ENCODE assay signal across 26 cellular contexts in the genomic region with DNA sequence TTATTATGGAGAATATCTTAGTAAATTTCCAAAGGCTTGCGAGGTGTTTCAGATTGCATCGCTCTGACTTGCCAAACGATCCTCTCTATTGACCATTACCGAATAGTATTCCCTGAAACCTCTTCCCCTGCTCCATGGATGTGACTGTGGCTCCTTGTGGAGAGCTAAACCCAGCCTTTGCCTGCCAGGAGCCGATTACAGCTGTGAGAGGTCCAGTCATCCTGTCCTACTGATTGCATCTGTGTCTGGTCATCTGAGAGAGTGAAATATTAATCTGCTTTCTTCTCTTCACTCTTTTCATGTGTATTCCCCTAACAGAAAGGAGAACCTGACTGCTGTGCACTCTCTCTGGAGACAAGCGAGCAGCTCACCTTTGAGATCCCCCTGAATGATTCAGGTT.
"Had no signal": no experiment of that assay in that cellular context is flagged by ENCODE, and none has a peak within 500 bp of the region (broad histone marks: within the 10 kb centered on the region; RNA-seq: fewer than 3 reads in every experiment).

No MANE protein-coding gene starts in this region.

- DNase-seq: hypothalamus; immature natural killer cell; kidney; left colon; left lung; mesendoderm; naive B cell; natural killer cell; ovary; stimulated activated CD4-positive, alpha-beta T cell treated with anti-CD3 and anti-CD28 coated beads, Interleukin-12 subunit alpha, Interleukin-12 subunit beta, amount 100 ng/mL, for 4 hours; stimulated activated CD4-positive, alpha-beta T cell treated with anti-CD3 and anti-CD28 coated beads, Interleukin-15, amount 100 ng/mL, for 24 hours; stimulated activated CD4-positive, alpha-beta T cell treated with anti-CD3 and anti-CD28 coated beads, Interleukin-2, amount 100 ng/mL, for 24 hours; stimulated activated CD4-positive, alpha-beta T cell treated with anti-CD3 and anti-CD28 coated beads, Interleukin-4, amount 100 ng/mL, for 1 hour; stimulated activated naive B cell treated with anti-CD40 and anti-IgM and Interleukin-4, amounts not matched to agents 10 μg/mL and 1 μg/mL and 100 μg/mL, for 72 hours; stimulated activated naive CD8-positive, alpha-beta T cell treated with anti-CD3 and anti-CD28 coated beads, Interleukin-15, Interleukin-2, amounts not matched to agents 100 U/mL and 50 U/mL, for 24 hours; stomach; testis; thyroid gland; transverse colon; upper lobe of right lung had no signal

- H3K4me3 ChIP-seq: left lung, lung, ovary, right atrium auricular region, skin epidermis, stomach, testis, thyroid gland, transverse colon, upper lobe of right lung had no signal

- FAIRE-seq: islet of Langerhans, kidney, urothelium cell line had no signal

- H3K9me3 ChIP-seq: left lung, ovary, right atrium auricular region, stomach, testis, thyroid gland, transverse colon, upper lobe of right lung had no signal

- H3K27ac ChIP-seq: left lung, ovary, right atrium auricular region, skin epidermis, stomach, testis, thyroid gland, transverse colon, upper lobe of right lung had no signal

- ATAC-seq: left colon; left lung; natural killer cell; sciatic nerve; stimulated activated naive B cell treated with anti-CD40 and anti-IgM and Interleukin-4, amounts not matched to agents 10 μg/mL and 1 μg/mL and 100 μg/mL, for 72 hours; stimulated activated naive CD8-positive, alpha-beta T cell treated with anti-CD3 and anti-CD28 coated beads, Interleukin-15, Interleukin-2, amounts not matched to agents 100 U/mL and 50 U/mL, for 24 hours; upper lobe of right lung had no signal

- H3K27me3 ChIP-seq: left lung, ovary, right atrium auricular region, stomach, testis, thyroid gland, transverse colon, upper lobe of right lung had no signal

- H3K36me3 ChIP-seq: left lung, ovary, right atrium auricular region, thyroid gland, transverse colon, upper lobe of right lung had no signal

- H3K4me1 ChIP-seq: left lung, right atrium auricular region, testis, thyroid gland, upper lobe of right lung had no signal
